1 cellular context compared by ENCODE assay signal in the genomic region with DNA sequence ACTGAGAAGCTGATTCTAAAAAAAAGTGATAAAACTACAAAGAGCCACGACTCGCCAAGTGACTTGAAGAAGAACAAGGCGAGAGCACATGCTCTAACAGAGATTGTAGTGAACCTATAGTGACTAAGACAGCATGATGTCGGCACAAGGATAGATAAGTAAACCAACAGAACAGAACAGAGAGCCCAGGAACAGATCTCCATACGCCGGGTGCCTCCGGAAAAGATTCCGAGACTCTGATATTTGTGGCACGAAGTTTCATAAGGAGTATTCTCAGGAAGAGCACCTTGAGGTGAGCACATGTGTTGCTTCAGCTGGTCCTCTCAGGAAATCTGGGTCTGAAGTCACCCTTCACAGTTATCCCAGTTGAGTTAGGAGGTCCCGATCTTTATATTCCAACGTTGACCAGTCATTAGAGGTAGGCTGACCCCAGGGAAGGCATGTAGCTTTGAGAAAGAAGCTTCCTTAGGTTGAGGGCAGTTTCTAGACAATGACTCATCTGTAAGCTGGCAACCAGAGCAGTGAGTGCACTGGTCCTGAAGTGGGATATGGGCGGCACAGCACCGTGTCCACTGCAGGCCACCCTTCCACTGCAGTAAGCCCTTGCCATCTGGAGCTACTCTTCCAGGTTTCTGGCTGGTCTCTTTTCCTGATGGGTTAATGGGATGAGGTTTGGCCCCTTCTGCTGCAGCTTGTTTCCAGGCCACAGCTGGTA.
TF ChIP-seq lines count a peak whose summit lies in the region.

No MANE protein-coding gene starts in this region.

TF ChIP-seq in K562, 482 proteins besides CTCF, POLR2A, EP300 and RAD21:
- TF ChIP-seq ILF3 (IDR thresholded peaks at IDR 0.05; ENCODE audit: borderline replicate concordance) (no peak), CCNT2 (IDR thresholded peaks at IDR 0.05; ENCODE audit: borderline replicate concordance, extremely low read depth, insufficient read length, low read depth, low read length) (no peak), KDM1A (IDR thresholded peaks at IDR 0.05) (no peak), POLR3G (IDR thresholded peaks at IDR 0.05; ENCODE audit: extremely low read depth, insufficient read length, insufficient replicate concordance) (no peak), PHF21A (IDR thresholded peaks at IDR 0.05; ENCODE audit: borderline replicate concordance, low read depth) (no peak), ZBTB40 (IDR thresholded peaks at IDR 0.05) (no peak), ZBTB40 (CRISPR knock-in tag; IDR thresholded peaks at IDR 0.05) (no peak), ZNF696 (CRISPR knock-in tag; conservative IDR thresholded peaks at IDR 0.05) (no peak), MTA2 (IDR thresholded peaks at IDR 0.05; ENCODE audit: low read depth) (no peak), MCM2 (IDR thresholded peaks at IDR 0.05; ENCODE audit: low read depth) (no peak), ZNF324 (CRISPR knock-in tag; IDR thresholded peaks at IDR 0.05) (no peak), ZNF778 (CRISPR knock-in tag; IDR thresholded peaks at IDR 0.05) (no peak), RAD51 (IDR thresholded peaks at IDR 0.05; ENCODE audit: borderline replicate concordance, low read depth) (no peak), SLC30A9 (CRISPR knock-in tag; IDR thresholded peaks at IDR 0.05) (no peak), CHD4 (IDR thresholded peaks at IDR 0.05; ENCODE audit: insufficient read depth, insufficient replicate concordance, low read depth, low read length, poor library complexity, severe bottlenecking) (no peak), NR2C2 (CRISPR knock-in tag; IDR thresholded peaks at IDR 0.05) (no peak), NR2C2 (tag; IDR thresholded peaks at IDR 0.05) (no peak), PHF8 (IDR thresholded peaks at IDR 0.05; ENCODE audit: borderline replicate concordance, low read length) (no peak), ESRRB (CRISPR knock-in tag; IDR thresholded peaks at IDR 0.05; ENCODE audit: borderline replicate concordance) (no peak)
